In the genomic region with DNA sequence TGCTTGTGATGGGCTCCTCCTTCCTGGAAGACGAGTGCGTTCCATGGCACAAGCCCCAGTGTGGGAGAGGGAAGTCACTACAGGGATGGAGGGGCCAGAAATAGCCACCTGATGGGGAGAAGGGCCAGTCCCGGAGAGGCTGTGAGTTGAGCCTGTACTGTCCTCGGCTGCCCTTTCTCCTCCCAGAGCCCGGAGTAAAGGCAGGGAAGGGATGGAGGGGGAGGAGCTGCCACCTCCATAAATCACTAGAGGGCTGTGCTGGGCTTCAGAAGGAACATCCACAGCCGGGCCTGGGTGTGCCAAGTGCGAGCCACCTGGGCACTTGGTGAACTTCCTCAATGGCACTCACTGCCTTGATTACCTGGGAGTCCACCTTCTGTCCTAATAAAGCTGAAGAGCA, we compare ENCODE assay signal across 18 cellular contexts.
"Had no signal": no experiment of that assay in that cellular context is flagged by ENCODE, and none has a peak within 500 bp of the region (broad histone marks: within the 10 kb centered on the region; RNA-seq: fewer than 3 reads in every experiment).

No MANE protein-coding gene starts in this region.

- DNase-seq: activated CD4-positive, alpha-beta T cell treated with anti-CD3 and anti-CD28 coated beads, Interleukin-2, amount 10 ng/mL, durations not matched to agents 7 days and 5 days; activated CD4-positive, CD25-positive, alpha-beta regulatory T cell treated with anti-CD3 and anti-CD28 coated beads, Interleukin-2, amount 50 U/mL, for 72 hours; activated CD8-positive, alpha-beta memory T cell treated with anti-CD3 and anti-CD28 coated beads, Interleukin-2, amount 10 ng/mL, durations not matched to agents 7 days and 5 days; activated CD8-positive, alpha-beta T cell treated with anti-CD3 and anti-CD28 coated beads for 36 hours; activated gamma-delta T cell; activated naive CD4-positive, alpha-beta T cell treated with anti-CD3 and anti-CD28 coated beads, Interleukin-2, amount 50 U/mL, for 16 hours; activated naive CD8-positive, alpha-beta T cell treated with anti-CD3 and anti-CD28 coated beads, Interleukin-2, amount 50 U/mL, for 24 hours; dermis blood vessel endothelial cell; effector memory CD4-positive, alpha-beta T cell; foreskin keratinocyte; kidney glomerular epithelial cell; stimulated activated CD4-positive, alpha-beta T cell treated with anti-CD3 and anti-CD28 coated beads, Interleukin-12 subunit alpha, Interleukin-12 subunit beta, amount 100 ng/mL, for 4 hours; stomach had no signal

- H3K27me3 ChIP-seq: cardiac muscle cell, foreskin keratinocyte, hepatocyte, stomach, suprapubic skin, tibial nerve had no signal

- H3K9me3 ChIP-seq: stomach, suprapubic skin, tibial nerve had no signal

- H3K27ac ChIP-seq: cardiac muscle cell, foreskin keratinocyte, hepatocyte, stomach, suprapubic skin, tibial nerve, VCaP had no signal

- H3K36me3 ChIP-seq: cardiac muscle cell had no signal

- H3K4me3 ChIP-seq: cardiac muscle cell, hepatocyte, stomach, suprapubic skin, tibial nerve had no signal
